8 cellular contexts compared by ENCODE assay signal in genomic region chr14:70640938-70641547, GRCh38. TPM values are rescaled to one million over a fixed set of nuclear protein-coding genes. Genes with fewer than 3 reads are reported as not detected.
A peak's percentile ranks its signal among the peaks of the same experiment; 100 is the strongest.
DNase-seq lines count a peak whose midpoint lies in the region; ATAC-seq and TF ChIP-seq lines count a peak whose summit lies in the region.

No MANE protein-coding gene starts in this region.

- no peaks in the 10 kb centered on the region for H3K9me3 Mint-ChIP-seq in natural killer cell

- no peaks in the 10 kb centered on the region for H3K36me3 ChIP-seq in esophagus muscularis mucosa
- H3K36me3 ChIP-seq in vagina: no peaks in the 10 kb centered on the region

- 3% methylated on average over 9 of the region's 28 CpGs for WGBS in esophagus muscularis mucosa

- H3K4me3 Mint-ChIP-seq in natural killer cell: peak overlapping the region; percentile 93

- peaks cover 0 to 54% (median 2%) of the 10 kb centered on the region in 4 donors for H3K27me3 ChIP-seq in esophagus muscularis mucosa
- no peaks in the 10 kb centered on the region for H3K27me3 ChIP-seq in vagina

- H3K4me3 ChIP-seq in esophagus muscularis mucosa: peak overlapping the region; percentile 64 to 76 (median 72)
- peak overlapping the region; percentile 55 to 73 for H3K4me3 ChIP-seq in vagina

- TF ChIP-seq POLR2A in esophagus muscularis mucosa (IDR thresholded peaks at IDR 0.05; ENCODE audit: low read depth): no peak
- no peak for TF ChIP-seq POLR2A in vagina (IDR thresholded peaks at IDR 0.05)

- peaks cover 8 to 32% of the 10 kb centered on the region in 2 donors for H3K27me3 Mint-ChIP-seq in natural killer cell (ENCODE audit: low read depth in 2 of 2)

- H3K36me3 Mint-ChIP-seq in natural killer cell: no peaks in the 10 kb centered on the region

- DNase-seq in NOMO-1 (lab: John Stamatoyannopoulos, UW; ENCODE audit: unreplicated experiment in 2 of 2): peak; percentile 24 to 35
- no peak for DNase-seq in NOMO-1 treated with dmso at 0.1 percent for 144 hours (lab: John Stamatoyannopoulos, UW; ENCODE audit: unreplicated experiment)
- DNase-seq in NCI-H2196 (lab: John Stamatoyannopoulos, UW; ENCODE audit: unreplicated experiment): peak; percentile 52
- DNase-seq in activated CD8-positive, alpha-beta memory T cell treated with anti-CD3 and anti-CD28 coated beads, Interleukin-2, amount 50 U/mL, for 4 hours: peak; percentile 44
- DNase-seq in esophagus muscularis mucosa (ENCODE audit: extremely low spot score): peak; percentile 87
- peak; percentile 19 for DNase-seq in natural killer cell
- no peak for DNase-seq in vagina (ENCODE audit: extremely low spot score in 2 of 2)

- H3K9me3 ChIP-seq in esophagus muscularis mucosa (no peaks in the 10 kb centered on the region), vagina (no peaks in the 10 kb centered on the region)

- H3K27ac ChIP-seq in esophagus muscularis mucosa (replicated peaks in 1 of 4): no peak overlapping the region
- no peak overlapping the region for H3K27ac ChIP-seq in vagina

- intact Hi-C loops in esophagus muscularis mucosa (cut with DNase I) (no loop called here), natural killer cell (cut with micrococcal nuclease) (no loop called here), vagina (cut with DNase I) (no loop called here)

- TF ChIP-seq CTCF in esophagus muscularis mucosa (IDR thresholded peaks at IDR 0.05) (no peak), natural killer cell (IDR thresholded peaks at IDR 0.05) (no peak), vagina (IDR thresholded peaks at IDR 0.05) (no peak)

- ATAC-seq in HG02852 (IDR thresholded peaks at IDR 0.05; ENCODE audit: unreplicated experiment) (peak; percentile 56), natural killer cell (peak; percentile 63 to 65 (median 65))

- H3K4me1 Mint-ChIP-seq in natural killer cell: peaks cover 8 to 42% of the 10 kb centered on the region in 2 donors

- peak overlapping the region in 1 of 2 donors; percentile 87 for H3K27ac Mint-ChIP-seq in natural killer cell

- no peak for TF ChIP-seq EP300 in esophagus muscularis mucosa (IDR thresholded peaks at IDR 0.05)

- H3K4me1 ChIP-seq in esophagus muscularis mucosa (peaks cover 9 to 34% (median 24%) of the 10 kb centered on the region in 4 donors), vagina (peaks cover 15% of the 10 kb centered on the region)

RNA-seq across cellular contexts. Expression of gene TTC9, which starts 0.7 kb away (rescaled TPM):
- total RNA-seq in esophagus muscularis mucosa: 1 to 10 TPM in 3 of 4 donors, under 1 TPM in 1; 0.99 to 3.4 (median 1.9) TPM
- 1 to 10 TPM; 2.4 to 5.6 (median 3.8) TPM for total RNA-seq in natural killer cell
- total RNA-seq in vagina: 6.1 TPM

RNA-seq across cellular contexts. Expression of gene MED6, which starts 40.6 kb away (rescaled TPM):
- total RNA-seq in esophagus muscularis mucosa (10 to 100 TPM; 19.5 to 21.7 (median 20.5) TPM), natural killer cell (100 to 1,000 TPM in 2 of 3 donors, 10 to 100 TPM in 1; 92.0 to 104 (median 102) TPM), vagina (37.6 TPM)

Comparison
In these comparisons a context has a peak if more than half of its experiments do, and no peak if none do; other contexts are left out.
1. DNase-seq: peak in NOMO-1 (2 of 2), NCI-H2196 (single experiment), activated CD8-positive, alpha-beta memory T cell treated with anti-CD3 and anti-CD28 coated beads, Interleukin-2, amount 50 U/mL, for 4 hours (single experiment), esophagus muscularis mucosa (single experiment) and natural killer cell (single experiment); none in NOMO-1 treated with dmso at 0.1 percent for 144 hours (single experiment) and vagina (0 of 2).